ENCODE assay signal across 25 cellular contexts in the genomic region with DNA sequence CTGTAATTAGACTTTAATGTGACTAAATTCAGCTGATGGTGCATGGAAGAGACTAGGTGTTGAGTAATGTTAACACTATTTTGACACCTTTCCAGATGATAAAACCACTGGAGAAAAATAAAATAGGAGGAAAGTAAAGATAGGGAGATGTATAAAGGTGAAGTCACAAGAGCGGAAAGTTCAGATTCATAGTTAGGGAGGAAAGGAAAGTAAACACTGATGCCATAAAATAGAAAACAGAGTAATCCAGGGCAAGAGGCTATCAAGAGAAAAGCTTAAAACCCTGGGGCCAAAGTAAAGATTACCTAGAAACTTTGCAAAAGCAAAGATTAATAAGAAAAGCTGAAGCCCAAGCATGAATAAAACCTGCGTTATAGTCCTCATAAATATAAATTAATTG.
"Had no signal": no experiment of that assay in that cellular context is flagged by ENCODE, and none has a peak within 500 bp of the region (broad histone marks: within the 10 kb centered on the region; RNA-seq: fewer than 3 reads in every experiment).

No MANE protein-coding gene starts in this region.

- ATAC-seq: effector memory CD8-positive, alpha-beta T cell; esophagus mucosa; gastroesophageal sphincter; heart left ventricle; left lung; left ventricle myocardium superior; lower lobe of right lung; mucosa of descending colon had no signal

- H3K36me3 ChIP-seq: colonic mucosa, esophagus squamous epithelium, gastroesophageal sphincter, heart left ventricle, left lung, lower lobe of right lung had no signal

- H3K9me3 ChIP-seq: colonic mucosa, esophagus squamous epithelium, gastroesophageal sphincter, lower lobe of right lung, mucosa of descending colon had no signal

- H3K4me1 ChIP-seq: colonic mucosa, esophagus squamous epithelium, gastroesophageal sphincter, heart left ventricle, left lung, lower lobe of right lung had no signal

- H3K27ac Mint-ChIP-seq: dendritic cell treated with granulocyte-macrophage colony-stimulating factor and Interleukin-4, amounts not matched to agents 40 ng/mL and 50 ng/mL, for 4 days; effector memory CD8-positive, alpha-beta T cell; endodermal cell; mesothelial cell of epicardium; naive B cell had no signal

- DNase-seq: cerebellar nuclear complex; colonic mucosa; cortex of kidney; effector CD8-positive, alpha-beta T cell; effector memory CD8-positive, alpha-beta T cell; endodermal cell; erythroblast; esophagus squamous epithelium; foreskin fibroblast; foreskin melanocyte; heart left ventricle; hypothalamus; kidney; left lung; left ventricle myocardium superior; lower lobe of right lung; mesenchymal stem cell; mucosa of descending colon; naive B cell had no signal

- H3K4me1 Mint-ChIP-seq: endodermal cell, mesothelial cell of epicardium, naive B cell had no signal

- H3K4me3 Mint-ChIP-seq: dendritic cell treated with granulocyte-macrophage colony-stimulating factor and Interleukin-4, amounts not matched to agents 40 ng/mL and 50 ng/mL, for 4 days; effector memory CD8-positive, alpha-beta T cell; endodermal cell; mesothelial cell of epicardium; naive B cell had no signal

- H3K36me3 Mint-ChIP-seq: mesothelial cell of epicardium had no signal

- H3K27ac ChIP-seq: colonic mucosa, epithelial cell of prostate, esophagus squamous epithelium, gastroesophageal sphincter, heart left ventricle, hepatocyte, left lung, lower lobe of right lung had no signal

- H3K4me3 ChIP-seq: colonic mucosa, esophagus squamous epithelium, gastroesophageal sphincter, heart left ventricle, hepatocyte, left lung, lower lobe of right lung, mucosa of descending colon had no signal

- H3K27me3 ChIP-seq: colonic mucosa, esophagus squamous epithelium, gastroesophageal sphincter, heart left ventricle, hepatocyte, left lung had no signal
